Comparison of ENCODE assay signal across 27 cellular contexts in genomic region chr17:36847293-36847645, GRCh38.
"Had no signal": no experiment of that assay in that cellular context is flagged by ENCODE, and none has a peak within 500 bp of the region (broad histone marks: within the 10 kb centered on the region; RNA-seq: fewer than 3 reads in every experiment).

No MANE protein-coding gene starts in this region.

- H3K4me3 Mint-ChIP-seq: effector memory CD8-positive, alpha-beta T cell; memory B cell; naive thymus-derived CD4-positive, alpha-beta T cell; nephron; stimulated activated memory B cell treated with anti-CD40 and anti-IgM and Interleukin-4, amounts not matched to agents 10 μg/mL and 1 μg/mL and 100 μg/mL, for 72 hours had no signal

- H3K9me3 Mint-ChIP-seq: effector memory CD8-positive, alpha-beta T cell; memory B cell; naive thymus-derived CD4-positive, alpha-beta T cell; nephron; stimulated activated memory B cell treated with anti-CD40 and anti-IgM and Interleukin-4, amounts not matched to agents 10 μg/mL and 1 μg/mL and 100 μg/mL, for 72 hours had no signal

- H3K4me2 ChIP-seq: hepatocyte had no signal

- H3K4me1 Mint-ChIP-seq: memory B cell had no signal

- ATAC-seq: effector memory CD8-positive, alpha-beta T cell; esophagus mucosa; gastrocnemius medialis; left lobe of liver; naive thymus-derived CD4-positive, alpha-beta T cell; psoas muscle; stimulated activated memory B cell treated with anti-CD40 and anti-IgM and Interleukin-4, amounts not matched to agents 10 μg/mL and 1 μg/mL and 100 μg/mL, for 72 hours; stimulated activated naive CD8-positive, alpha-beta T cell treated with anti-CD3 and anti-CD28 coated beads, Interleukin-15, Interleukin-2, amounts not matched to agents 100 U/mL and 50 U/mL, for 24 hours had no signal

- H3K27me3 ChIP-seq: ovary, upper lobe of left lung had no signal

- H3K36me3 Mint-ChIP-seq: memory B cell; naive thymus-derived CD4-positive, alpha-beta T cell; stimulated activated memory B cell treated with anti-CD40 and anti-IgM and Interleukin-4, amounts not matched to agents 10 μg/mL and 1 μg/mL and 100 μg/mL, for 72 hours had no signal

- H3K27ac ChIP-seq: epithelial cell of prostate, gastrocnemius medialis, hepatocyte, ovary, psoas muscle, skin epidermis, spleen, thoracic aorta, tibial nerve, upper lobe of left lung had no signal

- H3K9me3 ChIP-seq: gastrocnemius medialis, ovary, psoas muscle, spleen, thoracic aorta, tibial nerve, upper lobe of left lung had no signal

- H3K79me2 ChIP-seq: hepatocyte had no signal

- H3K4me3 ChIP-seq: gastrocnemius medialis, hepatocyte, lung, ovary, psoas muscle, skin epidermis, spleen, thoracic aorta, tibial nerve, upper lobe of left lung had no signal

- H2AFZ ChIP-seq: hepatocyte had no signal

- DNase-seq: cortex of kidney; effector memory CD8-positive, alpha-beta T cell; foreskin fibroblast; gastrocnemius medialis; head of caudate nucleus; kidney; midbrain; naive thymus-derived CD4-positive, alpha-beta T cell; occipital lobe; ovary; psoas muscle; right cardiac atrium; stimulated activated CD4-positive, alpha-beta T cell treated with anti-CD3 and anti-CD28 coated beads, Interleukin-4, amount 100 ng/mL, for 4 hours; stimulated activated naive CD8-positive, alpha-beta T cell treated with anti-CD3 and anti-CD28 coated beads, Interleukin-15, Interleukin-2, amounts not matched to agents 100 U/mL and 50 U/mL, for 24 hours; upper lobe of left lung had no signal

- H3K4me1 ChIP-seq: gastrocnemius medialis, psoas muscle, tibial nerve, upper lobe of left lung had no signal

- H3K27ac Mint-ChIP-seq: effector memory CD8-positive, alpha-beta T cell; memory B cell; naive thymus-derived CD4-positive, alpha-beta T cell; stimulated activated memory B cell treated with anti-CD40 and anti-IgM and Interleukin-4, amounts not matched to agents 10 μg/mL and 1 μg/mL and 100 μg/mL, for 72 hours had no signal

- H3K36me3 ChIP-seq: gastrocnemius medialis, ovary, spleen, thoracic aorta, tibial nerve, upper lobe of left lung had no signal
